In genomic region chr13:70108276-70108845, GRCh38 we compare ENCODE assay signal across 16 cellular contexts. TPM values are rescaled to one million over a fixed set of nuclear protein-coding genes. Genes with fewer than 3 reads are reported as not detected.
DNase-seq lines count a peak whose midpoint lies in the region; TF ChIP-seq lines count a peak whose summit lies in the region.
"Had no signal": no experiment of that assay in that cellular context is flagged by ENCODE, and none has a peak within 500 bp of the region (broad histone marks: within the 10 kb centered on the region; RNA-seq: fewer than 3 reads in every experiment).

Gene KLHL1 (minus strand): TSS chr13:70108452. CDS start chr13:70107699, 753 bp downstream.

- DNase-seq in NCI-H146 (lab: John Stamatoyannopoulos, UW) (peak; percentile 91), astrocyte of the cerebellum (ENCODE audit: low read depth) (no peak), occipital lobe (lab: John Stamatoyannopoulos, UW) (no peak), SHP77 (lab: John Stamatoyannopoulos, UW) (no peak), DMS53 (lab: John Stamatoyannopoulos, UW) (no peak), MV-4-11 (lab: John Stamatoyannopoulos, UW) (no peak)
- no peak for DNase-seq in effector CD4-positive, alpha-beta T cell
- DNase-seq: activated CD8-positive, alpha-beta memory T cell treated with anti-CD3 and anti-CD28 coated beads for 24 hours; DMS79 treated with DMSO at 0.1 percent for 48 hours; effector CD8-positive, alpha-beta T cell; left colon; naive B cell; sigmoid colon; stimulated activated CD4-positive, alpha-beta T cell treated with anti-CD3 and anti-CD28 coated beads, Interleukin-4, amount 100 ng/mL, for 24 hours had no signal

- no peak for TF ChIP-seq CTCF in astrocyte of the cerebellum (IDR thresholded peaks at IDR 0.05; ENCODE audit: low read depth, low read length, missing control alignments)

- peak within 1 kb of the TSS; percentile 42 for H3K4me3 ChIP-seq in astrocyte of the cerebellum (ENCODE audit: low read depth, low read length)
- H3K4me3 ChIP-seq in iPS-11a (ENCODE audit: low read depth, low read length): peak within 1 kb of the TSS; percentile 36
- H3K4me3 ChIP-seq: sigmoid colon had no signal

- in situ Hi-C loops in astrocyte of the cerebellum (cut with HindIII; ENCODE audit: low sequenced_read_pairs): no loop called here

RNA-seq across cellular contexts. Expression of gene KLHL1, which starts in this region (rescaled TPM):
- total RNA-seq in occipital lobe: 106 TPM
- total RNA-seq: ureter had no signal
